ENCODE assay signal across 1 cellular context in the genomic region with DNA sequence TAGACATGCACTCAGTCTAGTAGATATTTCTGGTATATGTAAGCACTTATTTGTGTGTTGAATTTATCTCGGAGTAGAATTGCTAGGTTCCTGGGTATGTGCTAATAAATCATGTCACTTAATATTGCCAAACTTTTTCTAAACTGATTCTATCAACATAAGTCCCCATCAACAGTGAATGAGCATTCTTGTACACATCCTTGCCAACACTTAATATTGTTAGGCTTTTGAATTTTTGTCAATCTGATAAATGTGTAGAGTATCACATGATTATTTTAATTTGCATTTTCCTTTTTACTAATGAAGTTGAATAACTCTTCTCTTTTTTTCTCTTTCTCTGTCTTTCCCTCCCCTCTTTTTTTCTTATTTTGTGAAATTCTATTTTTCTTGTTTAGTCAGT.
TF ChIP-seq lines count a peak whose summit lies in the region.

No MANE protein-coding gene starts in this region.

TF ChIP-seq in endothelial cell of umbilical vein, 7 proteins besides CTCF, POLR2A, EP300 and RAD21:
- TF ChIP-seq, protein P1, sequence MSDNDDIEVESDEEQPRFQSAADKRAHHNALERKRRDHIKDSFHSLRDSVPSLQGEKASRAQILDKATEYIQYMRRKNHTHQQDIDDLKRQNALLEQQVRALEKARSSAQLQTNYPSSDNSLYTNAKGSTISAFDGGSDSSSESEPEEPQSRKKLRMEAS (IDR thresholded peaks at IDR 0.05; ENCODE audit: insufficient read depth, insufficient read length): no peak
- TF ChIP-seq POLR2AphosphoS5 (IDR thresholded peaks at IDR 0.05; ENCODE audit: insufficient read depth, low read depth, low read length) (no peak), FOS (IDR thresholded peaks at IDR 0.05; ENCODE audit: borderline replicate concordance, insufficient read depth, low read length) (no peak), MYC (IDR thresholded peaks at IDR 0.05; ENCODE audit: low read depth, low read length) (no peak), EZH2 (IDR thresholded peaks at IDR 0.05; ENCODE audit: borderline replicate concordance, low read depth, low read length, severe bottlenecking) (no peak), GATA2 (IDR thresholded peaks at IDR 0.05; ENCODE audit: insufficient read depth, insufficient read length, low read depth, low read length) (no peak), JUN (IDR thresholded peaks at IDR 0.05; ENCODE audit: borderline replicate concordance, insufficient read depth, insufficient read length, low read depth) (no peak)
TF ChIP-seq in endothelial cell of umbilical vein: peak in this region for 0.
